ENCODE assay signal across 24 cellular contexts in genomic region chr11:130668751-130669150, GRCh38.
"Had no signal": no experiment of that assay in that cellular context is flagged by ENCODE, and none has a peak within 500 bp of the region (broad histone marks: within the 10 kb centered on the region; RNA-seq: fewer than 3 reads in every experiment).

No MANE protein-coding gene starts in this region.

- H3K79me2 ChIP-seq: parathyroid adenoma had no signal

- H3K4me3 Mint-ChIP-seq: dendritic cell treated with granulocyte-macrophage colony-stimulating factor and Interleukin-4, amounts not matched to agents 40 ng/mL and 50 ng/mL, for 4 days; endodermal cell; natural killer cell; stimulated activated effector memory CD8-positive, alpha-beta T cell treated with anti-CD3 and anti-CD28 coated beads, Interleukin-12 subunit alpha, Interleukin-12 subunit beta, amount 100 ng/mL, for 72 hours; type B pancreatic cell had no signal

- H3K4me3 ChIP-seq: colonic mucosa, esophagus squamous epithelium, gastrocnemius medialis, lower lobe of right lung, right lobe of liver, smooth muscle cell, stomach, tibial artery had no signal

- H3K9ac ChIP-seq: parathyroid adenoma had no signal

- H3K36me3 Mint-ChIP-seq: natural killer cell; stimulated activated effector memory CD8-positive, alpha-beta T cell treated with anti-CD3 and anti-CD28 coated beads, Interleukin-12 subunit alpha, Interleukin-12 subunit beta, amount 100 ng/mL, for 72 hours; type B pancreatic cell had no signal

- ATAC-seq: gastrocnemius medialis; left ventricle myocardium superior; lower lobe of right lung; natural killer cell; right lobe of liver; stimulated activated effector memory CD8-positive, alpha-beta T cell treated with anti-CD3 and anti-CD28 coated beads, Interleukin-12 subunit alpha, Interleukin-12 subunit beta, amount 100 ng/mL, for 72 hours had no signal

- DNase-seq: colonic mucosa; effector CD8-positive, alpha-beta T cell; endodermal cell; esophagus squamous epithelium; gastrocnemius medialis; head of caudate nucleus; left ventricle myocardium superior; lower lobe of right lung; natural killer cell; occipital lobe; right lobe of liver; stimulated activated CD4-positive, alpha-beta T cell treated with anti-CD3 and anti-CD28 coated beads, Interleukin-12 subunit alpha, Interleukin-12 subunit beta, amount 100 ng/mL, for 4 hours; stimulated activated CD4-positive, alpha-beta T cell treated with anti-CD3 and anti-CD28 coated beads, Interleukin-1b, Interleukin-23, amount 100 ng/mL, for 48 hours; stimulated activated CD4-positive, alpha-beta T cell treated with anti-CD3 and anti-CD28 coated beads, Interleukin-4, amount 100 ng/mL, for 24 hours; stimulated activated naive CD4-positive, alpha-beta T cell treated with Interleukin-2 at 50 U/mL for 16 hours; stomach; tibial artery had no signal

- H3K4me2 ChIP-seq: smooth muscle cell had no signal

- H3K9me3 ChIP-seq: colonic mucosa, esophagus squamous epithelium, gastrocnemius medialis, lower lobe of right lung, right lobe of liver, stomach, tibial artery had no signal

- H3K9me3 Mint-ChIP-seq: dendritic cell treated with granulocyte-macrophage colony-stimulating factor and Interleukin-4, amounts not matched to agents 40 ng/mL and 50 ng/mL, for 4 days; endodermal cell; natural killer cell; stimulated activated effector memory CD8-positive, alpha-beta T cell treated with anti-CD3 and anti-CD28 coated beads, Interleukin-12 subunit alpha, Interleukin-12 subunit beta, amount 100 ng/mL, for 72 hours; type B pancreatic cell had no signal

- H3K27me3 ChIP-seq: colonic mucosa, esophagus squamous epithelium, gastrocnemius medialis, right lobe of liver, stomach, tibial artery had no signal

- H3K27me3 Mint-ChIP-seq: dendritic cell treated with granulocyte-macrophage colony-stimulating factor and Interleukin-4, amounts not matched to agents 40 ng/mL and 50 ng/mL, for 4 days; type B pancreatic cell had no signal

- H3K27ac Mint-ChIP-seq: dendritic cell treated with granulocyte-macrophage colony-stimulating factor and Interleukin-4, amounts not matched to agents 40 ng/mL and 50 ng/mL, for 4 days; endodermal cell; natural killer cell; progenitor cell of endocrine pancreas; stimulated activated effector memory CD8-positive, alpha-beta T cell treated with anti-CD3 and anti-CD28 coated beads, Interleukin-12 subunit alpha, Interleukin-12 subunit beta, amount 100 ng/mL, for 72 hours; type B pancreatic cell had no signal

- H2AFZ ChIP-seq: parathyroid adenoma had no signal

- H3K36me3 ChIP-seq: colonic mucosa, esophagus squamous epithelium, gastrocnemius medialis, lower lobe of right lung, right lobe of liver, stomach, tibial artery had no signal

- H3K4me1 Mint-ChIP-seq: endodermal cell; natural killer cell; stimulated activated effector memory CD8-positive, alpha-beta T cell treated with anti-CD3 and anti-CD28 coated beads, Interleukin-12 subunit alpha, Interleukin-12 subunit beta, amount 100 ng/mL, for 72 hours had no signal

- H3K27ac ChIP-seq: colonic mucosa, esophagus squamous epithelium, lower lobe of right lung, parathyroid adenoma, right lobe of liver, stomach, tibial artery had no signal

- H3K4me1 ChIP-seq: colonic mucosa, lower lobe of right lung, parathyroid adenoma, right lobe of liver had no signal

- FAIRE-seq: keratinocyte had no signal
